ENCODE assay signal across 8 cellular contexts in the genomic region with DNA sequence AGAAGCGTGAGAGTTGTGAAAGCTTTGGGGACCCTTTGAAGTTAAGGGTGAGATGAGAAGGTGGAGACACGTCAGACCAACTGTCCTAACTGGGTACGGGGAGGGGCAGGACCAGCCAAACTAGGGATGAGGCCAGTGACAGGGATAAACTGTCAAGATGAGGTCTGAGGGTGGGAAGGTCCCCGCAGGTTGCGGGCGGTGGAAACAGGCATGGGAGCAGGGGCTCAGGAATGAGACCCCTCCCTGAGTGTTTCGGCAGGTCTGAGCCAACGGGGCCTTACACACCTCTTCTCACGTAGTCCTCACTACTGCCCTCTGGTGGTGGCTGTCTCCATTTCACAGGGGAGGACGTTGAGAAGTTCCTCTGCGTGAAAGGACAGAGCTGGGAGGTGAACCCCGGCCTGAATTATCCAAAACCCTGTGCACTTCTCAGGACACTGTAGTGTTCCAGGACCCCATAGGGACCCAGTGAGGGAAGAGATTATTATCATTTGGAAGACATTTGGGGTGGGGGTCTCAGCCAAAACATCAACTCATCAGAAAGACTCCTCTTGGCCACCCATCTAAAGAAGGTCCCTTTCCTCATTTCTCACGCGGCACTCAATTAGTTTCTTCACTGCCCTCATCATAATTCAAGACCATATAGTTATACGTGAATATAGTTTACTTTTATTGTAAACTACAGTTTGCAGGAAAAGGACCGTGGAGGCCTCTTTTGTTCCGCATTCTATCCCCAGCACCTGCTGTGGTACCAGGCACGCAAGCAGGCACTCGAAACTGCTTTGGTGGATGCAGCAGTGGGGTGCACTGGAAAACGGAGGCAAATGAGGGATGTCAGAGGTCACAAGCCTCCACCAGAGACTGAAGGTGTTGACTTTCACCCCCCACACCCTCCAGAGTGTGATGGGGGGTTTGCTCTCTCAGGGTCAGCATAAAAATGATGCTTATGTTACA. TPM values are rescaled to one million over a fixed set of nuclear protein-coding genes. Genes with fewer than 3 reads are reported as not detected.
DNase-seq lines count a peak whose midpoint lies in the region; ATAC-seq, FAIRE-seq and TF ChIP-seq lines count a peak whose summit lies in the region.

No MANE protein-coding gene starts in this region.

- no peaks in the 10 kb centered on the region for H3K79me2 ChIP-seq in keratinocyte (ENCODE audit: control insufficient read depth, insufficient read depth, low read length)

- H3K4me3 ChIP-seq in WERI-Rb-1 (ENCODE audit: low read depth, low read length) (no peak overlapping the region; the same call in 1 of the 2 replicates), bronchial epithelial cell (ENCODE audit: low read depth, low read length) (no peak overlapping the region), keratinocyte (ENCODE audit: control insufficient read depth in 2 of 3, extremely low read depth in 1 of 3, insufficient read depth in 2 of 3, low read depth in 1 of 3, low read length in 3 of 3) (no peak overlapping the region)

- DNase-seq in Daoy (ENCODE audit: low read depth) (peak; percentile 55), H4 (ENCODE audit: low spot score) (peak; percentile 71), NCI-H1105 treated with DMSO at 0.1 percent for 48 hours (lab: John Stamatoyannopoulos, UW) (peak; percentile 45), WERI-Rb-1 (peak; percentile 91), bronchial epithelial cell (ENCODE audit: low read depth) (peak; percentile 69), keratinocyte (ENCODE audit: low read depth, low spot score) (peak; percentile 40)
- DNase-seq in stimulated activated CD4-positive, alpha-beta T cell treated with anti-CD3 and anti-CD28 coated beads, Interleukin-1b, Interleukin-23, amount 100 ng/mL, for 48 hours, result peak; percentile 91

- H4K20me1 ChIP-seq in keratinocyte (ENCODE audit: control insufficient read depth, extremely low read depth, insufficient read depth, low read length), result no peaks in the 10 kb centered on the region

- H3K4me2 ChIP-seq in keratinocyte (ENCODE audit: control insufficient read depth, extremely low read depth, insufficient read depth, low read depth, low read length), result peak overlapping the region; percentile 39

- H3K27me3 ChIP-seq in WERI-Rb-1 (ENCODE audit: insufficient read depth, low read depth, severe bottlenecking) (no peaks in the 10 kb centered on the region), bronchial epithelial cell (ENCODE audit: control insufficient read depth, insufficient read depth, low read length) (no peaks in the 10 kb centered on the region), keratinocyte (ENCODE audit: control insufficient read depth, extremely low read depth, insufficient read depth, low read length) (no peaks in the 10 kb centered on the region)

- H3K4me1 ChIP-seq in keratinocyte (ENCODE audit: control insufficient read depth, extremely low read depth, insufficient read depth, low read length), result peaks cover 8% of the 10 kb centered on the region

- H3K9me3 ChIP-seq in WERI-Rb-1 (ENCODE audit: severe bottlenecking) (no peaks in the 10 kb centered on the region), keratinocyte (ENCODE audit: control insufficient read depth, low read depth, low read length) (no peaks in the 10 kb centered on the region)

- FAIRE-seq in bronchial epithelial cell (lab: Jason Lieb, UNC), result no peak
- FAIRE-seq in keratinocyte (lab: Jason Lieb, UNC), result peak; percentile 66

- dilution Hi-C loops in keratinocyte (cut with MboI; ENCODE audit: extremely low pct_ligation_motif_present, low sequenced_read_pairs), result no loop called here

- no peak overlapping the region for H3K27ac ChIP-seq in WERI-Rb-1
- H3K27ac ChIP-seq in keratinocyte (ENCODE audit: control insufficient read depth, insufficient read depth, low read length), result no peak overlapping the region

- peak overlapping the region; percentile 1 for H2AFZ ChIP-seq in keratinocyte (ENCODE audit: control insufficient read depth, low read length)

- no peak overlapping the region for H3K9ac ChIP-seq in keratinocyte (ENCODE audit: control insufficient read depth, extremely low read depth, insufficient read depth, low read length)

- peak; percentile 94 for TF ChIP-seq CTCF in WERI-Rb-1 (IDR thresholded peaks at IDR 0.05; ENCODE audit: low read depth, low read length)
- TF ChIP-seq CTCF in bronchial epithelial cell (IDR thresholded peaks at IDR 0.05; ENCODE audit: insufficient read depth, low read length, severe bottlenecking), result peak; percentile 80
- peak; percentile 85 to 87 (median 86) for TF ChIP-seq CTCF in keratinocyte (optimal IDR thresholded peaks at IDR 0.05 in 1 of 3, IDR thresholded peaks at IDR 0.05 in 1 of 3, conservative IDR thresholded peaks at IDR 0.05 in 1 of 3; ENCODE audit: extremely low read depth in 1 of 3, insufficient read depth in 2 of 3, low read length in 3 of 3)

- no peak for ATAC-seq in GM18870 (IDR thresholded peaks at IDR 0.05; ENCODE audit: unreplicated experiment)

- H3K9me1 ChIP-seq in keratinocyte (ENCODE audit: control insufficient read depth, extremely low read depth, insufficient read depth, low read length), result no peaks in the 10 kb centered on the region

- H3K36me3 ChIP-seq in WERI-Rb-1 (no peaks in the 10 kb centered on the region), bronchial epithelial cell (ENCODE audit: control insufficient read depth, insufficient read depth, low read length) (no peaks in the 10 kb centered on the region), keratinocyte (ENCODE audit: control insufficient read depth in 2 of 2, extremely low read depth in 1 of 2, insufficient read depth in 2 of 2, low read length in 2 of 2) (no peaks in the 10 kb centered on the region)

RNA-seq across cellular contexts. Expression of a gene that starts 21.7 kb away (rescaled TPM):
- 47.7 and 48.3 TPM in 2 replicates for total RNA-seq in Daoy (2014; rRNA removed; shearing (Covaris generic))
- total RNA-seq in H4 (2014; rRNA removed; shearing (Covaris generic)), result 119 and 152 TPM in 2 replicates
- 98.8 and 118 TPM in 2 replicates for total RNA-seq in bronchial epithelial cell
- 47.7 to 73.8 TPM (median 63.1 TPM) in 3 replicates for polyA plus RNA-seq in keratinocyte
- polyA plus RNA-seq in keratinocyte (2011; ENCODE audit: low read depth), result 18.5 TPM
- polyA plus RNA-seq in keratinocyte (2011; cell fraction: cytosol; rRNA removed), result 58.0 and 62.8 TPM in 2 replicates
- polyA plus RNA-seq in keratinocyte (2011; cell fraction: nucleus; rRNA removed), result 41.0 and 45.2 TPM in 2 replicates
- 56.7 and 76.0 TPM in 2 replicates for polyA plus RNA-seq in keratinocyte (2012; ENCODE audit: low replicate concordance)
- polyA minus RNA-seq in keratinocyte, result 40.7 to 53.5 TPM (median 50.1 TPM) in 3 replicates
- polyA minus RNA-seq in keratinocyte (2011; cell fraction: cytosol; rRNA and poly(A)+ RNA removed), result 30.1 TPM
- 11.8 and 15.7 TPM in 2 replicates for polyA minus RNA-seq in keratinocyte (2011; cell fraction: nucleus; rRNA and poly(A)+ RNA removed)

RNA-seq across cellular contexts. Expression of a gene that starts 51.7 kb away (rescaled TPM):
- total RNA-seq in Daoy (2014; rRNA removed; shearing (Covaris generic)), result 20.5 and 28.0 TPM in 2 replicates
- 12.2 and 16.3 TPM in 2 replicates for total RNA-seq in H4 (2014; rRNA removed; shearing (Covaris generic))
- total RNA-seq in bronchial epithelial cell, result 7.1 and 12.5 TPM in 2 replicates
- polyA plus RNA-seq in keratinocyte, result 17.2 to 51.0 TPM (median 45.0 TPM) in 3 replicates
- 109 TPM for polyA plus RNA-seq in keratinocyte (2011; ENCODE audit: low read depth)
- 50.0 and 50.7 TPM in 2 replicates for polyA plus RNA-seq in keratinocyte (2011; cell fraction: cytosol; rRNA removed)
- 21.1 and 32.4 TPM in 2 replicates for polyA plus RNA-seq in keratinocyte (2011; cell fraction: nucleus; rRNA removed)
- polyA plus RNA-seq in keratinocyte (2012; ENCODE audit: low replicate concordance), result 131 and 134 TPM in 2 replicates
- 5.0 to 12.5 TPM (median 11.8 TPM) in 3 replicates for polyA minus RNA-seq in keratinocyte
- 24.7 TPM for polyA minus RNA-seq in keratinocyte (2011; cell fraction: cytosol; rRNA and poly(A)+ RNA removed)
- 4.2 and 9.9 TPM in 2 replicates for polyA minus RNA-seq in keratinocyte (2011; cell fraction: nucleus; rRNA and poly(A)+ RNA removed)

Comparison
In these comparisons a context has a peak if more than half of its experiments do, and no peak if none do; other contexts are left out.
1. DNase-seq: peak in every context shown above with its lines; median percentile 91 in WERI-Rb-1; 91 in stimulated activated CD4-positive, alpha-beta T cell treated with anti-CD3 and anti-CD28 coated beads, Interleukin-1b, Interleukin-23, amount 100 ng/mL, for 48 hours; 71 in H4; 69 in bronchial epithelial cell; 55 in Daoy; 45 in NCI-H1105 treated with DMSO at 0.1 percent for 48 hours; 40 in keratinocyte.